In the genomic region with DNA sequence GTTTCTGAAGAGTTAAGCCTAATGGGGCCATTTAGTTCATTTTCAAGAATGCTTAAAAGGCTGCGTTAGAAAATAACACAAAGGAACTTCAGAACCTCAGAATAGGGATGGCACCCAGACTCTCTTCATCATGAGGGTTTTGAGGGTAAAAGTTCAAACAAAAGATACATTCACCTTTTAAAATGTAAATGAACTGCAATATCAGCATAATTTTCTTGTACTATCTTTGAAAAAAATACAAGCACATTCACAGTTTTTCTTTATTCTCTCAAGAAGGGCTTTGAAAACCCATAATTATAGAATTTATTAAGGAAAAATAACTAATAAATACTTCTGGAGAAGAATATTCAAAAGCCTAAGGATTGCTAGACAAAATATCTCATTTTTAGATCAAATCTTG, we compare ENCODE assay signal across 28 cellular contexts.
"Had no signal": no experiment of that assay in that cellular context is flagged by ENCODE, and none has a peak within 500 bp of the region (broad histone marks: within the 10 kb centered on the region; RNA-seq: fewer than 3 reads in every experiment).

No MANE protein-coding gene starts in this region.

- H3K4me1 ChIP-seq: neural progenitor cell, parathyroid adenoma, psoas muscle, spleen, suprapubic skin, testis, tibial artery, transverse colon, upper lobe of right lung, uterus had no signal

- H3K9me3 ChIP-seq: psoas muscle, spleen, suprapubic skin, testis, tibial artery, transverse colon, upper lobe of right lung, uterus had no signal

- ATAC-seq: naive thymus-derived CD4-positive, alpha-beta T cell; natural killer cell; psoas muscle; right cardiac atrium; sciatic nerve; stimulated activated memory B cell treated with anti-CD40 and anti-IgM and Interleukin-4, amounts not matched to agents 10 μg/mL and 1 μg/mL and 100 μg/mL, for 72 hours; stimulated activated naive CD8-positive, alpha-beta T cell treated with anti-CD3 and anti-CD28 coated beads, Interleukin-15, amount 100 ng/mL, for 72 hours; stimulated activated naive CD8-positive, alpha-beta T cell treated with anti-CD3 and anti-CD28 coated beads, Interleukin-15, Interleukin-2, amounts not matched to agents 100 U/mL and 50 U/mL, for 24 hours; upper lobe of right lung had no signal

- H3K27ac ChIP-seq: neural progenitor cell, parathyroid adenoma, psoas muscle, skin epidermis, spleen, suprapubic skin, testis, tibial artery, transverse colon, upper lobe of right lung, uterus had no signal

- DNase-seq: naive thymus-derived CD4-positive, alpha-beta T cell; natural killer cell; occipital lobe; posterior cingulate gyrus; psoas muscle; right cardiac atrium; spleen; stimulated activated CD4-positive, alpha-beta T cell treated with anti-CD3 and anti-CD28 coated beads, Interleukin-12 subunit alpha, Interleukin-12 subunit beta, amount 100 ng/mL, for 4 hours; stimulated activated CD4-positive, alpha-beta T cell treated with anti-CD3 and anti-CD28 coated beads, Interleukin-1b, Interleukin-23, amount 100 ng/mL, for 48 hours; stimulated activated CD4-positive, alpha-beta T cell treated with anti-CD3 and anti-CD28 coated beads, Interleukin-4, amount 100 ng/mL, for 1 hour; stimulated activated CD4-positive, alpha-beta T cell treated with anti-CD3 and anti-CD28 coated beads, Interleukin-4, amount 100 ng/mL, for 4 hours; stimulated activated CD8-positive, alpha-beta memory T cell treated with anti-CD3 and anti-CD28 coated beads, Interleukin-4, amount 100 ng/mL, for 48 hours; stimulated activated naive CD4-positive, alpha-beta T cell; stimulated activated naive CD8-positive, alpha-beta T cell treated with anti-CD3 and anti-CD28 coated beads, Interleukin-15, amount 100 ng/mL, for 72 hours; stimulated activated naive CD8-positive, alpha-beta T cell treated with anti-CD3 and anti-CD28 coated beads, Interleukin-15, Interleukin-2, amounts not matched to agents 100 U/mL and 50 U/mL, for 24 hours; substantia nigra; testis; tibial artery; transverse colon; upper lobe of right lung; uterus had no signal

- H3K36me3 ChIP-seq: neural progenitor cell, spleen, suprapubic skin, tibial artery, transverse colon, upper lobe of right lung, uterus had no signal

- H3K4me2 ChIP-seq: neural progenitor cell, smooth muscle cell had no signal

- H3K27me3 ChIP-seq: neural progenitor cell, spleen, suprapubic skin, testis, tibial artery, transverse colon, upper lobe of right lung, uterus had no signal

- H3K9ac ChIP-seq: neural progenitor cell, parathyroid adenoma had no signal

- H2AFZ ChIP-seq: neural progenitor cell, parathyroid adenoma had no signal

- H3K4me3 ChIP-seq: neural progenitor cell, psoas muscle, skin epidermis, smooth muscle cell, spleen, suprapubic skin, testis, tibial artery, transverse colon, upper lobe of right lung, uterus had no signal
